ENCODE assay signal across 9 cellular contexts in genomic region chr1:240792915-240793525, GRCh38.
"Had no signal": no experiment of that assay in that cellular context is flagged by ENCODE, and none has a peak within 500 bp of the region (broad histone marks: within the 10 kb centered on the region; RNA-seq: fewer than 3 reads in every experiment).

No MANE protein-coding gene starts in this region.

- H3K4me1 ChIP-seq: HAP-1 had no signal

- DNase-seq: GM23248, GOT3, H7, HFFc6, IMR-90, KBM-7 had no signal

- H3K9me3 ChIP-seq: HAP-1 had no signal

- H3K27ac Mint-ChIP-seq: HFFc6 had no signal

- H3K4me3 ChIP-seq: GM23248, HAP-1 had no signal

- H3K4me3 Mint-ChIP-seq: HFFc6 had no signal

- H2AFZ ChIP-seq: GM23248 had no signal

- H3K36me3 ChIP-seq: HAP-1 had no signal

- H3K9ac ChIP-seq: GM23248 had no signal

- FAIRE-seq: HTR-8/SVneo had no signal

- H3K27ac ChIP-seq: GM23248 had no signal

- ATAC-seq: HCT116 had no signal
